2 cellular contexts compared by ENCODE assay signal in the genomic region with DNA sequence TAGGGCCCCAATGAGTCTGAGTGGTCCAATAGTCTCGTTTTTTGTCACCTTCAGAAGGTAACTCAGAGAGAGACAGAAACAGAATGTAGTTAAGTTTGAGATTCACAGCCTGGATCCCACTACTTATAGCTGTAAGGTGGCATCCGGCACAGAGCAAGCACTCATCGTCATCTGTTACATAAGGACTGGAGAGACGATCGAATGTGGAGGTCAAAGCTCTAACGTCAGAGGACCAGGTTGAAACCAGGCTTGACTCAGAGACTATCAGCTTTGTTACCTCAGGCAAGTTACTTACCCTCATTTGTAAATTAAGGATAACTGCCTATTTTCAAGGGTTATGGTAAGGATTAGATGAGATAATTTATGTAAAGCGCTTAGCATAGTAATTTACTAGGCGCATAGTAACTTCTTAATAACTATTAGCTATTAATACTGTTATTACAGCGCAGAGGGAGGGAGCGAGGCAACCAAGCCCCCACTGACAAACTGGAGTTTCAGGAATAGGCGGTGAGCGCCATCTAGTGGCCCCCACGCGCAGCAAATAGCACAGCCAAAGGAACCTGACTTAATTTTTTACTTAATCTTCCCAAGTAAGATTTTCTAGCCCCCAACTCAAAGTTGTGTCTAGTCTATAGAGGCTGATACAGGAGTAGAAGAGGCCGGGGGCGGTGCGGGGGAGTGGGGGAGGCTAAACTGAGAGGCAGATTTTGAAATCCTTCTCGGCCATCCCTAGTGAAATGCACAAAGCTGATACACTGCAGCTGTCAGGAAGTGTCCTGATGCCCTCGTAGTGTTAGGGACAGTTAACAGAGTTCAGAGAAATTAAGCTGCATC.
TF ChIP-seq lines count a peak whose summit lies in the region.

No MANE protein-coding gene starts in this region.

TF ChIP-seq in SK-N-SH, 30 proteins besides CTCF, POLR2A, EP300 and RAD21:
- TF ChIP-seq ELF1 (IDR thresholded peaks at IDR 0.05) (no peak), SMC3 (IDR thresholded peaks at IDR 0.05; ENCODE audit: low read depth, low read length) (peak; percentile 42), SIN3A (IDR thresholded peaks at IDR 0.05; ENCODE audit: borderline replicate concordance, low read depth, low read length) (no peak)

TF ChIP-seq in K562, 482 proteins besides CTCF, POLR2A, EP300 and RAD21:
- TF ChIP-seq, protein P1, sequence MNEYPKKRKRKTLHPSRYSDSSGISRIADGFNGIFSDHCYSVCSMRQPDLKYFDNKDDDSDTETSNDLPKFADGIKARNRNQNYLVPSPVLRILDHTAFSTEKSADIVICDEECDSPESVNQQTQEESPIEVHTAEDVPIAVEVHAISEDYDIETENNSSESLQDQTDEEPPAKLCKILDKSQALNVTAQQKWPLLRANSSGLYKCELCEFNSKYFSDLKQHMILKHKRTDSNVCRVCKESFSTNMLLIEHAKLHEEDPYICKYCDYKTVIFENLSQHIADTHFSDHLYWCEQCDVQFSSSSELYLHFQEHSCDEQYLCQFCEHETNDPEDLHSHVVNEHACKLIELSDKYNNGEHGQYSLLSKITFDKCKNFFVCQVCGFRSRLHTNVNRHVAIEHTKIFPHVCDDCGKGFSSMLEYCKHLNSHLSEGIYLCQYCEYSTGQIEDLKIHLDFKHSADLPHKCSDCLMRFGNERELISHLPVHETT (CRISPR knock-in tag; conservative IDR thresholded peaks at IDR 0.05 in 1 of 2, IDR thresholded peaks at IDR 0.05 in 1 of 2) = no peak
- TF ChIP-seq SP2 (IDR thresholded peaks at IDR 0.05; ENCODE audit: extremely low read depth, low read depth, low read length, poor library complexity, severe bottlenecking) = no peak
- TF ChIP-seq SRSF3 (IDR thresholded peaks at IDR 0.05; ENCODE audit: insufficient read depth, low read length) = no peak
- TF ChIP-seq ELF4 (CRISPR knock-in tag; IDR thresholded peaks at IDR 0.05) = no peak
- TF ChIP-seq ZNF766 (CRISPR knock-in tag; conservative IDR thresholded peaks at IDR 0.05) = no peak
- TF ChIP-seq ADNP (tag; IDR thresholded peaks at IDR 0.05) = no peak
- TF ChIP-seq, protein P2, sequence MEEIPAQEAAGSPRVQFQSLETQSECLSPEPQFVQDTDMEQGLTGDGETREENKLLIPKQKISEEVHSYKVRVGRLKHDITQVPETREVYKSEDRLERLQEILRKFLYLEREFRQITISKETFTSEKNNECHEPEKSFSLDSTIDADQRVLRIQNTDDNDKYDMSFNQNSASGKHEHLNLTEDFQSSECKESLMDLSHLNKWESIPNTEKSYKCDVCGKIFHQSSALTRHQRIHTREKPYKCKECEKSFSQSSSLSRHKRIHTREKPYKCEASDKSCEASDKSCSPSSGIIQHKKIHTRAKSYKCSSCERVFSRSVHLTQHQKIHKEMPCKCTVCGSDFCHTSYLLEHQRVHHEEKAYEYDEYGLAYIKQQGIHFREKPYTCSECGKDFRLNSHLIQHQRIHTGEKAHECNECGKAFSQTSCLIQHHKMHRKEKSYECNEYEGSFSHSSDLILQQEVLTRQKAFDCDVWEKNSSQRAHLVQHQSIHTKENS (CRISPR knock-in tag; IDR thresholded peaks at IDR 0.05) = no peak
- TF ChIP-seq TEAD2 (tag; IDR thresholded peaks at IDR 0.05) = no peak
- TF ChIP-seq DACH1 (IDR thresholded peaks at IDR 0.05; ENCODE audit: partially characterized antibody) = peak; percentile 64
- TF ChIP-seq ZNF561 (CRISPR knock-in tag; conservative IDR thresholded peaks at IDR 0.05) = no peak
- no peak for TF ChIP-seq MECOM (CRISPR knock-in tag; IDR thresholded peaks at IDR 0.05)
- no peak for TF ChIP-seq CHD4 (IDR thresholded peaks at IDR 0.05; ENCODE audit: insufficient read depth, insufficient replicate concordance, low read depth, low read length, poor library complexity, severe bottlenecking)
- TF ChIP-seq, protein P3, sequence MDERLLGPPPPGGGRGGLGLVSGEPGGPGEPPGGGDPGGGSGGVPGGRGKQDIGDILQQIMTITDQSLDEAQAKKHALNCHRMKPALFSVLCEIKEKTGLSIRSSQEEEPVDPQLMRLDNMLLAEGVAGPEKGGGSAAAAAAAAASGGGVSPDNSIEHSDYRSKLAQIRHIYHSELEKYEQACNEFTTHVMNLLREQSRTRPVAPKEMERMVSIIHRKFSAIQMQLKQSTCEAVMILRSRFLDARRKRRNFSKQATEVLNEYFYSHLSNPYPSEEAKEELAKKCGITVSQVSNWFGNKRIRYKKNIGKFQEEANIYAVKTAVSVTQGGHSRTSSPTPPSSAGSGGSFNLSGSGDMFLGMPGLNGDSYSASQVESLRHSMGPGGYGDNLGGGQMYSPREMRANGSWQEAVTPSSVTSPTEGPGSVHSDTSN (CRISPR knock-in tag; IDR thresholded peaks at IDR 0.05; ENCODE audit: low read depth) = no peak
- TF ChIP-seq, protein P3 (tag; conservative IDR thresholded peaks at IDR 0.05; ENCODE audit: low read depth) = no peak
- TF ChIP-seq, protein P4, sequence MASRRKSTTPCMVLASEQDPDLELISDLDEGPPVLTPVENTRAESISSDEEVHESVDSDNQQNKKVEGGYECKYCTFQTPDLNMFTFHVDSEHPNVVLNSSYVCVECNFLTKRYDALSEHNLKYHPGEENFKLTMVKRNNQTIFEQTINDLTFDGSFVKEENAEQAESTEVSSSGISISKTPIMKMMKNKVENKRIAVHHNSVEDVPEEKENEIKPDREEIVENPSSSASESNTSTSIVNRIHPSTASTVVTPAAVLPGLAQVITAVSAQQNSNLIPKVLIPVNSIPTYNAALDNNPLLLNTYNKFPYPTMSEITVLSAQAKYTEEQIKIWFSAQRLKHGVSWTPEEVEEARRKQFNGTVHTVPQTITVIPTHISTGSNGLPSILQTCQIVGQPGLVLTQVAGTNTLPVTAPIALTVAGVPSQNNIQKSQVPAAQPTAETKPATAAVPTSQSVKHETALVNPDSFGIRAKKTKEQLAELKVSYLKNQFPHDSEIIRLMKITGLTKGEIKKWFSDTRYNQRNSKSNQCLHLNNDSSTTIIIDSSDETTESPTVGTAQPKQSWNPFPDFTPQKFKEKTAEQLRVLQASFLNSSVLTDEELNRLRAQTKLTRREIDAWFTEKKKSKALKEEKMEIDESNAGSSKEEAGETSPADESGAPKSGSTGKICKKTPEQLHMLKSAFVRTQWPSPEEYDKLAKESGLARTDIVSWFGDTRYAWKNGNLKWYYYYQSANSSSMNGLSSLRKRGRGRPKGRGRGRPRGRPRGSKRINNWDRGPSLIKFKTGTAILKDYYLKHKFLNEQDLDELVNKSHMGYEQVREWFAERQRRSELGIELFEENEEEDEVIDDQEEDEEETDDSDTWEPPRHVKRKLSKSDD (conservative IDR thresholded peaks at IDR 0.05; ENCODE audit: low read length) = no peak
- peak; percentile 68 for TF ChIP-seq SMC3 (conservative IDR thresholded peaks at IDR 0.05; ENCODE audit: insufficient read depth, low read depth, low read length)
- TF ChIP-seq CHD2 (IDR thresholded peaks at IDR 0.05; ENCODE audit: low read depth, low read length) = no peak
- TF ChIP-seq NELFE (IDR thresholded peaks at IDR 0.05; ENCODE audit: insufficient read depth, insufficient read length) = no peak
- TF ChIP-seq DEAF1 (CRISPR knock-in tag; IDR thresholded peaks at IDR 0.05) = peak; percentile 62
- no peak for TF ChIP-seq TARDBP (IDR thresholded peaks at IDR 0.05)
- TF ChIP-seq, protein P5, sequence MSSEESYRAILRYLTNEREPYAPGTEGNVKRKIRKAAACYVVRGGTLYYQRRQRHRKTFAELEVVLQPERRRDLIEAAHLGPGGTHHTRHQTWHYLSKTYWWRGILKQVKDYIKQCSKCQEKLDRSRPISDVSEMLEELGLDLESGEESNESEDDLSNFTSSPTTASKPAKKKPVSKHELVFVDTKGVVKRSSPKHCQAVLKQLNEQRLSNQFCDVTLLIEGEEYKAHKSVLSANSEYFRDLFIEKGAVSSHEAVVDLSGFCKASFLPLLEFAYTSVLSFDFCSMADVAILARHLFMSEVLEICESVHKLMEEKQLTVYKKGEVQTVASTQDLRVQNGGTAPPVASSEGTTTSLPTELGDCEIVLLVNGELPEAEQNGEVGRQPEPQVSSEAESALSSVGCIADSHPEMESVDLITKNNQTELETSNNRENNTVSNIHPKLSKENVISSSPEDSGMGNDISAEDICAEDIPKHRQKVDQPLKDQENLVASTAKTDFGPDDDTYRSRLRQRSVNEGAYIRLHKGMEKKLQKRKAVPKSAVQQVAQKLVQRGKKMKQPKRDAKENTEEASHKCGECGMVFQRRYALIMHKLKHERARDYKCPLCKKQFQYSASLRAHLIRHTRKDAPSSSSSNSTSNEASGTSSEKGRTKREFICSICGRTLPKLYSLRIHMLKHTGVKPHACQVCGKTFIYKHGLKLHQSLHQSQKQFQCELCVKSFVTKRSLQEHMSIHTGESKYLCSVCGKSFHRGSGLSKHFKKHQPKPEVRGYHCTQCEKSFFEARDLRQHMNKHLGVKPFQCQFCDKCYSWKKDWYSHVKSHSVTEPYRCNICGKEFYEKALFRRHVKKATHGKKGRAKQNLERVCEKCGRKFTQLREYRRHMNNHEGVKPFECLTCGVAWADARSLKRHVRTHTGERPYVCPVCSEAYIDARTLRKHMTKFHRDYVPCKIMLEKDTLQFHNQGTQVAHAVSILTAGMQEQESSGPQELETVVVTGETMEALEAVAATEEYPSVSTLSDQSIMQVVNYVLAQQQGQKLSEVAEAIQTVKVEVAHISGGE (CRISPR knock-in tag; IDR thresholded peaks at IDR 0.05) = no peak
TF ChIP-seq in K562: peak in this region for 3.
